Comparison of ENCODE assay signal across 1 cellular context in genomic region chr14:93967637-93968250, GRCh38.
TF ChIP-seq lines count a peak whose summit lies in the region.

No MANE protein-coding gene starts in this region.

TF ChIP-seq in K562, 482 proteins besides CTCF, POLR2A, EP300 and RAD21:
- TF ChIP-seq RFX5 (IDR thresholded peaks at IDR 0.05; ENCODE audit: low read depth, low read length) (no peak), SIN3B (IDR thresholded peaks at IDR 0.05; ENCODE audit: low read depth) (no peak), SPI1 (IDR thresholded peaks at IDR 0.05; ENCODE audit: borderline replicate concordance, low read depth, low read length) (peak; percentile 84)
